In the genomic region with DNA sequence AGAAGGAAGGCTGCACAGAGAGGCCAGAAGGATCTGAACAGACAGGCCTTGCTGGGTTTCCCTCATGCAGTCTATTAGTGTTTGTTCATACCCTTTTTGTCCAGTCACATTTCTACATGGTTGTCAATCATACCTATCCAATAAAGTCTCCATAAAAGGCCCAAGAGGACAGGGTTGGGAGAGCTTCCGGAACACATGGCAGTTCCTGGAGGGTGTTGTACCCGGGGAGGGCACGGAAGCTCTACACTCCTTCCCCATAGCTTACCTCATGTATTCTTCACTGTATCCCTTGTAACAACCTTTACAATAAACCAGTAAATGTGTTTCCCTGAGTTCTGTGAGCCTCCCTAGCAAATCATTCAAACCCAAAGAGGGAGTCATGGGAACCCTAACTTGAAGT, we compare ENCODE assay signal across 22 cellular contexts. TPM values are rescaled to one million over a fixed set of nuclear protein-coding genes. Genes with fewer than 3 reads are reported as not detected.
DNase-seq lines count a peak whose midpoint lies in the region; ATAC-seq and TF ChIP-seq lines count a peak whose summit lies in the region.
"Had no signal": no experiment of that assay in that cellular context is flagged by ENCODE, and none has a peak within 500 bp of the region (broad histone marks: within the 10 kb centered on the region; RNA-seq: fewer than 3 reads in every experiment).

No MANE protein-coding gene starts in this region.

- H4K20me1 ChIP-seq in PC-3 (ENCODE audit: low read length) = no peaks in the 10 kb centered on the region
- H4K20me1 ChIP-seq: BLaER1 had no signal

- POLR2A ChIA-PET in PC-3 (lab: Charles Lee; ENCODE audit: unreplicated experiment) = no interaction called here

- no peaks in the 10 kb centered on the region for H3K79me2 ChIP-seq in PC-3 (ENCODE audit: low read length)

- BruUV-seq in PC-3 (replicated peaks; lab: Mats Ljungman, UMichigan) = no TSS peak

- H3K27ac Mint-ChIP-seq in activated T-cell treated with anti-CD3 and anti-CD28 coated beads, Interleukin-2, amount 50 U/mL, for 24 hours = peak overlapping the region; percentile 95
- peak overlapping the region; percentile 77 for H3K27ac Mint-ChIP-seq in central memory CD8-positive, alpha-beta T cell (ENCODE audit: low read depth)
- peak overlapping the region; percentile 68 for H3K27ac Mint-ChIP-seq in stimulated activated effector memory CD8-positive, alpha-beta T cell treated with anti-CD3 and anti-CD28 coated beads, Interleukin-12 subunit alpha, Interleukin-12 subunit beta, amount 100 ng/mL, for 72 hours
- H3K27ac Mint-ChIP-seq: CD4-positive, CD25-positive, alpha-beta regulatory T cell; GM23338; HFFc6 had no signal

- no peaks in the 10 kb centered on the region for H3K9me2 ChIP-seq in PC-3 (replicated peaks; ENCODE audit: low read length)

- H3K27ac ChIP-seq in VCaP (peak overlapping the region; percentile 83), PC-3 (ENCODE audit: low read length) (no peak overlapping the region)
- H3K27ac ChIP-seq: BLaER1, SJCRH30 had no signal

- no peak overlapping the region for H3K9ac ChIP-seq in PC-3 (ENCODE audit: low read length)
- H3K9ac ChIP-seq: BLaER1 had no signal

- no peaks in the 10 kb centered on the region for H3F3A ChIP-seq in PC-3 (ENCODE audit: low read length, unreplicated experiment)

- no peak for ATAC-seq in central memory CD8-positive, alpha-beta T cell (replicated peaks; ENCODE audit: extremely low read depth, poor library complexity, severe bottlenecking)
- ATAC-seq in stimulated activated effector memory CD8-positive, alpha-beta T cell treated with anti-CD3 and anti-CD28 coated beads, Interleukin-12 subunit alpha, Interleukin-12 subunit beta, amount 100 ng/mL, for 72 hours = no peak
- ATAC-seq in PC-3 = no peak
- ATAC-seq: GM23338, Right ventricle myocardium inferior had no signal

- no peaks in the 10 kb centered on the region for H3K36me3 ChIP-seq in PC-3 (ENCODE audit: low read depth, low read length)
- H3K36me3 ChIP-seq: BLaER1, HAP-1, MG63, SJCRH30 had no signal

- CTCF ChIA-PET in PC-3 (lab: Charles Lee) = no interaction called here

- no peak overlapping the region for H3K4me3 ChIP-seq in PC-3 (ENCODE audit: low read length)
- H3K4me3 ChIP-seq: BLaER1, GM23338, HAP-1, MG63, SJCRH30 had no signal

- peaks cover 43% of the 10 kb centered on the region for H3K4me1 Mint-ChIP-seq in activated T-cell treated with anti-CD3 and anti-CD28 coated beads, Interleukin-2, amount 50 U/mL, for 24 hours (ENCODE audit: low read depth)
- H3K4me1 Mint-ChIP-seq in central memory CD8-positive, alpha-beta T cell = peaks cover 40% of the 10 kb centered on the region
- peaks cover 62% of the 10 kb centered on the region for H3K4me1 Mint-ChIP-seq in stimulated activated effector memory CD8-positive, alpha-beta T cell treated with anti-CD3 and anti-CD28 coated beads, Interleukin-12 subunit alpha, Interleukin-12 subunit beta, amount 100 ng/mL, for 72 hours

- TF ChIP-seq CTCF in VCaP (conservative IDR thresholded peaks at IDR 0.05) = no peak
- TF ChIP-seq CTCF in PC-3 (conservative IDR thresholded peaks at IDR 0.05; ENCODE audit: low read depth, low read length) = no peak

- H3K4me1 ChIP-seq in PC-3 (ENCODE audit: insufficient read depth, low read length) = no peaks in the 10 kb centered on the region
- H3K4me1 ChIP-seq: HAP-1, SJCRH30 had no signal

- no peaks in the 10 kb centered on the region for H3K27me3 Mint-ChIP-seq in activated T-cell treated with anti-CD3 and anti-CD28 coated beads, Interleukin-2, amount 50 U/mL, for 24 hours
- H3K27me3 Mint-ChIP-seq in central memory CD8-positive, alpha-beta T cell = no peaks in the 10 kb centered on the region

- no peak overlapping the region for H3K4me3 Mint-ChIP-seq in activated T-cell treated with anti-CD3 and anti-CD28 coated beads, Interleukin-2, amount 50 U/mL, for 24 hours
- no peak overlapping the region for H3K4me3 Mint-ChIP-seq in central memory CD8-positive, alpha-beta T cell
- H3K4me3 Mint-ChIP-seq in stimulated activated effector memory CD8-positive, alpha-beta T cell treated with anti-CD3 and anti-CD28 coated beads, Interleukin-12 subunit alpha, Interleukin-12 subunit beta, amount 100 ng/mL, for 72 hours = no peak overlapping the region
- H3K4me3 Mint-ChIP-seq: CD4-positive, CD25-positive, alpha-beta regulatory T cell; GM23338; HFFc6 had no signal

- no peaks in the 10 kb centered on the region for H3K27me3 ChIP-seq in PC-3 (ENCODE audit: low read length)
- H3K27me3 ChIP-seq: BLaER1, MG63, SJCRH30 had no signal

- no peaks in the 10 kb centered on the region for H3K9me3 Mint-ChIP-seq in activated T-cell treated with anti-CD3 and anti-CD28 coated beads, Interleukin-2, amount 50 U/mL, for 24 hours
- H3K9me3 Mint-ChIP-seq in central memory CD8-positive, alpha-beta T cell = no peaks in the 10 kb centered on the region
- H3K9me3 Mint-ChIP-seq in stimulated activated effector memory CD8-positive, alpha-beta T cell treated with anti-CD3 and anti-CD28 coated beads, Interleukin-12 subunit alpha, Interleukin-12 subunit beta, amount 100 ng/mL, for 72 hours = no peaks in the 10 kb centered on the region
- H3K9me3 Mint-ChIP-seq: HFFc6 had no signal

- no peak for DNase-seq in activated T-cell treated with anti-CD3 and anti-CD28 coated beads, Interleukin-2, amount 50 U/mL, for 24 hours
- no peak for DNase-seq in activated T-cell treated with anti-CD3 and anti-CD28 coated beads, Interleukin-2, amount 50 U/mL, for 1 hour
- no peak for DNase-seq in central memory CD8-positive, alpha-beta T cell (ENCODE audit: low spot score in 2 of 2)
- DNase-seq in stimulated activated effector memory CD8-positive, alpha-beta T cell treated with anti-CD3 and anti-CD28 coated beads, Interleukin-12 subunit alpha, Interleukin-12 subunit beta, amount 100 ng/mL, for 72 hours (ENCODE audit: low spot score in 2 of 2) = no peak
- no peak for DNase-seq in cerebellar nuclear complex (lab: John Stamatoyannopoulos, UW)
- DNase-seq in NCI-H1417 (lab: John Stamatoyannopoulos, UW) = no peak
- DNase-seq in PC-3 = no peak
- DNase-seq: CD4-positive, CD25-positive, alpha-beta regulatory T cell; HFFc6; KBM-7; MG63; NCI-H1105 treated with DMSO at 0.1 percent for 48 hours; NCI-H2029; NCI-H446; NCI-H524 treated with DMSO at 0.1 percent for 48 hours; NCI-H774; SJCRH30 had no signal

- H3K36me3 Mint-ChIP-seq in activated T-cell treated with anti-CD3 and anti-CD28 coated beads, Interleukin-2, amount 50 U/mL, for 24 hours (ENCODE audit: low read depth) = peaks cover 48% of the 10 kb centered on the region
- H3K36me3 Mint-ChIP-seq in central memory CD8-positive, alpha-beta T cell (ENCODE audit: insufficient read depth) = peaks cover 6% of the 10 kb centered on the region
- H3K36me3 Mint-ChIP-seq in stimulated activated effector memory CD8-positive, alpha-beta T cell treated with anti-CD3 and anti-CD28 coated beads, Interleukin-12 subunit alpha, Interleukin-12 subunit beta, amount 100 ng/mL, for 72 hours = peaks cover 52% of the 10 kb centered on the region
- H3K36me3 Mint-ChIP-seq: CD4-positive, CD25-positive, alpha-beta regulatory T cell had no signal

- H2AFZ ChIP-seq in PC-3 (ENCODE audit: low read length) = no peak overlapping the region
- H2AFZ ChIP-seq: GM23338 had no signal

- intact Hi-C loops in PC-3 (cut with micrococcal nuclease) = no loop called here

- no peak overlapping the region for H3K4me2 ChIP-seq in PC-3 (ENCODE audit: low read length)
- H3K4me2 ChIP-seq: BLaER1, GM23338 had no signal

- H3K9me3 ChIP-seq in PC-3 (ENCODE audit: low read length) = no peaks in the 10 kb centered on the region
- H3K9me3 ChIP-seq: BLaER1, HAP-1, MG63, SJCRH30 had no signal

RNA-seq across cellular contexts. Expression of a gene that starts 28.0 kb away (rescaled TPM):
- 11.7 and 24.6 TPM in 2 replicates for total RNA-seq in PC-3 (2014; rRNA removed)
